Comparison of ENCODE assay signal across 6 cellular contexts in genomic region chr11:72858267-72858666, GRCh38. TPM values are rescaled to one million over a fixed set of nuclear protein-coding genes. Genes with fewer than 3 reads are reported as not detected.
A peak's percentile ranks its signal among the peaks of the same experiment; 100 is the strongest.
DNase-seq lines count a peak whose midpoint lies in the region; ATAC-seq, FAIRE-seq and TF ChIP-seq lines count a peak whose summit lies in the region.
"Not testable (repeated sequence)": the region's sequence is repeated elsewhere in the genome, so short reads cannot be mapped to it uniquely, and the experiment has no call there.

No MANE protein-coding gene starts in this region.

- H3K27ac ChIP-seq in ascending aorta (peak overlapping the region; percentile 60 to 64), thoracic aorta (peak overlapping the region; percentile 51 to 64)

- TF ChIP-seq CTCF in HFFc6 (IDR thresholded peaks at IDR 0.05); ascending aorta (IDR thresholded peaks at IDR 0.05); thoracic aorta (IDR thresholded peaks at IDR 0.05): not testable (repeated sequence)

- not testable (repeated sequence) for TF ChIP-seq POLR2A in GM12892 (IDR thresholded peaks at IDR 0.05; ENCODE audit: low read depth, low read length)

- H3K9me3 ChIP-seq in ascending aorta, thoracic aorta: not testable (repeated sequence)

- intact Hi-C loops in ascending aorta (cut with DNase I), result not testable (repeated sequence)

- not testable (repeated sequence) for H3K36me3 ChIP-seq in ascending aorta, thoracic aorta

- H3K4me1 ChIP-seq in ascending aorta (peaks cover 0 to 31% of the 10 kb centered on the region in 2 donors), thoracic aorta (ENCODE audit: control insufficient read depth in 1 of 2, low read depth in 2 of 2) (peaks cover 24 to 50% of the 10 kb centered on the region in 2 donors)

- peaks cover 30% of the 10 kb centered on the region for H3K4me1 Mint-ChIP-seq in HFFc6 (ENCODE audit: low read depth)
- not testable (repeated sequence) for H3K4me1 Mint-ChIP-seq in memory B cell

- FAIRE-seq in GM12892 (lab: Jason Lieb, UNC), result peak; percentile 78

- DNase-seq in GM12892 (ENCODE audit: insufficient read length); HFFc6; ascending aorta (ENCODE audit: low spot score in 2 of 2); memory B cell (ENCODE audit: low spot score in 2 of 2); thoracic aorta (ENCODE audit: low spot score): not testable (repeated sequence)

- not testable (repeated sequence) for H3K4me3 ChIP-seq in ascending aorta, thoracic aorta

- H3K36me3 Mint-ChIP-seq in HFFc6 (ENCODE audit: low read depth) (peaks cover 16% of the 10 kb centered on the region), memory B cell (peaks cover 21% of the 10 kb centered on the region)

- H3K27ac Mint-ChIP-seq in HFFc6 (peak overlapping the region; percentile 58), memory B cell (peak overlapping the region; percentile 81)

- not testable (repeated sequence) for H3K4me3 Mint-ChIP-seq in HFFc6, memory B cell

- H3K27me3 Mint-ChIP-seq in HFFc6 (ENCODE audit: insufficient read depth); memory B cell: not testable (repeated sequence)

- not testable (repeated sequence) for H3K9me3 Mint-ChIP-seq in HFFc6, memory B cell

- not testable (repeated sequence) for ATAC-seq in SK-N-SH treated with all-trans-retinoic acid at 6 μM for 48 hours; memory B cell (ENCODE audit: low read depth); thoracic aorta (ENCODE audit: insufficient number of reproducible peaks, low FRiP score, low read depth)

- H3K27me3 ChIP-seq in ascending aorta; thoracic aorta (replicated peaks; ENCODE audit: insufficient read depth): not testable (repeated sequence)

TF ChIP-seq in SK-N-SH treated with all-trans-retinoic acid at 6 μM for 48 hours, 23 proteins besides CTCF, POLR2A, EP300 and RAD21:
- peak; percentile 45 for TF ChIP-seq ZNF8 (CRISPR knock-in tag; IDR thresholded peaks at IDR 0.05)

RNA-seq across cellular contexts. Expression of gene ATG16L2, which starts 44.1 kb away (rescaled TPM):
- 59.2 TPM for polyA plus RNA-seq in GM12892 (2012; ENCODE audit: missing spikeins)
- 1 to 10 TPM; 5.4 to 9.5 (median 7.6) TPM for total RNA-seq in HFFc6 (2021; fragmentation: NEBNext Ultra II Directional; extraction: Animal tissue kit (Norgen Biotek cat#: 25700))
- 21.2 TPM for total RNA-seq in ascending aorta
- total RNA-seq in thoracic aorta, result 10 to 100 TPM; 36.0 to 65.5 TPM
